ENCODE assay signal across 1 cellular context in genomic region chr12:1591029-1591428, GRCh38.
A peak's percentile ranks its signal among the peaks of the same experiment; 100 is the strongest.
TF ChIP-seq lines count a peak whose summit lies in the region.

No MANE protein-coding gene starts in this region.

TF ChIP-seq in GM12878, 131 proteins besides CTCF, POLR2A, EP300 and RAD21:
- TF ChIP-seq SMC3 (IDR thresholded peaks at IDR 0.05; ENCODE audit: borderline replicate concordance, low read length) (peak; percentile 23; the same call in 1 of the 2 replicates), REST (IDR thresholded peaks at IDR 0.05; ENCODE audit: low read depth, low read length) (no peak), CREB1 (IDR thresholded peaks at IDR 0.05; ENCODE audit: low read depth) (no peak), ATF2 (IDR thresholded peaks at IDR 0.05; ENCODE audit: low read length) (0 out of 2 replicates have a peak, but pooled peaks have one; percentile 6), SREBF1 (IDR thresholded peaks at IDR 0.05; ENCODE audit: low read length) (no peak)
TF ChIP-seq in GM12878: peak in this region for 2.
